8 cellular contexts compared by ENCODE assay signal in the genomic region with DNA sequence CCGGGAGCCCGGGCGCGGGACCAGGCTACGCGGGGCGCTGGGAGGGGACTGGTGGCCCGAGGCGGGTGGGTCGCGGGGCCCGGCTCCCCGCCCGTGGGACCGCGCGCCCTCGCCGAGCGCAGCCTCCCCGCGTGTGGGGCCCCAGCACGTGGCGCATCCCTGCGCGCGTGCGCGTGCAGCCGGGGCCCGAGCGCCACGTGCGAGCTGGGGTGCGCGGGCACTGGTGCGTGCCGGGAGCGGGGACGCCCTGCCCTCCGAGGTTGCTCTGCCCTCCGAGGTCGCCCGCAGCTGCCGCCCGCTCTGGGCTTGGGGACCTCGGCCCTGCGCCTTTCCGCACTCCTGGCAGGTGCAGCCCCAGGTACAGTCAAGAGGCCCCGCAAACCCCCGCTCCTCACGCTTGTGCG. TPM values are rescaled to one million over a fixed set of nuclear protein-coding genes. Genes with fewer than 3 reads are reported as not detected.
DNase-seq lines count a peak whose midpoint lies in the region; ATAC-seq and TF ChIP-seq lines count a peak whose summit lies in the region.

No MANE protein-coding gene starts in this region.

- no peaks in the 10 kb centered on the region for H3K9me3 ChIP-seq in esophagus (ENCODE audit: control insufficient read depth in 2 of 2, insufficient read depth in 1 of 2, low read depth in 1 of 2, low read length in 1 of 2)

- peaks cover 2% of the 10 kb centered on the region for H3K36me3 Mint-ChIP-seq in neural crest cell (ENCODE audit: low read depth)

- H3K27me3 ChIP-seq in esophagus (ENCODE audit: control insufficient read depth in 1 of 2, insufficient read depth in 2 of 2, low read length in 2 of 2) = no peaks in the 10 kb centered on the region

- H3K27me3 Mint-ChIP-seq in neural crest cell (ENCODE audit: low read depth) = no peaks in the 10 kb centered on the region

- WGBS in esophagus, 2 donors = 1% methylated on average over 24 to 53 of the region's 53 CpGs

- peaks cover 0 to 6% of the 10 kb centered on the region in 2 donors for H3K4me1 ChIP-seq in esophagus (ENCODE audit: control insufficient read depth in 2 of 2, insufficient read depth in 2 of 2, low read length in 1 of 2)

- no peak for TF ChIP-seq CTCF in neural crest cell (conservative IDR thresholded peaks at IDR 0.05)

- H3K4me1 Mint-ChIP-seq in neural crest cell = peaks cover 41% of the 10 kb centered on the region

- peak; percentile 33 for ATAC-seq in HG02840 (IDR thresholded peaks at IDR 0.05; ENCODE audit: low FRiP score, unreplicated experiment)

- H3K9me3 Mint-ChIP-seq in neural crest cell = no peaks in the 10 kb centered on the region

- H3K4me3 ChIP-seq in esophagus (ENCODE audit: low read depth in 1 of 2, low read length in 2 of 2) = peak overlapping the region; percentile 67 to 73

- no peaks in the 10 kb centered on the region for H3K36me3 ChIP-seq in esophagus (ENCODE audit: control insufficient read depth in 2 of 2, insufficient read depth in 2 of 2, low read length in 1 of 2)

- peak overlapping the region; percentile 50 to 82 for H3K27ac ChIP-seq in esophagus (ENCODE audit: low read depth in 2 of 2, low read length in 1 of 2)

- DNase-seq in SKM-1 treated with dmso at 0.1 percent for 144 hours (lab: John Stamatoyannopoulos, UW; ENCODE audit: unreplicated experiment) (peak; percentile 25), SKM-1 (lab: John Stamatoyannopoulos, UW; ENCODE audit: unreplicated experiment) (no peak), NCI-H1930 (lab: John Stamatoyannopoulos, UW) (peak; percentile 56 to 58), neural crest cell (ENCODE audit: low read depth, low spot score) (no peak), HuH-7 (ENCODE audit: low spot score) (no peak)
- DNase-seq in activated CD4-positive, alpha-beta T cell treated with anti-CD3 and anti-CD28 coated beads, Interleukin-2, amount 50 U/mL, for 1 hour = peak; percentile 60

- H3K4me3 Mint-ChIP-seq in neural crest cell = peak overlapping the region; percentile 81

- no peak overlapping the region for H3K27ac Mint-ChIP-seq in neural crest cell (ENCODE audit: unreplicated experiment)

RNA-seq across cellular contexts. Expression of a gene that starts 0.4 kb away (rescaled TPM):
- 10 to 100 TPM; 11.0 to 18.5 TPM for polyA plus RNA-seq in esophagus
- 44.6 and 44.7 TPM in 2 replicates for total RNA-seq in neural crest cell

Comparison
In these comparisons a context has a peak if more than half of its experiments do, and no peak if none do; other contexts are left out.
1. DNase-seq: peak in SKM-1 treated with dmso at 0.1 percent for 144 hours (single experiment), NCI-H1930 (2 of 2) and activated CD4-positive, alpha-beta T cell treated with anti-CD3 and anti-CD28 coated beads, Interleukin-2, amount 50 U/mL, for 1 hour (single experiment); none in SKM-1 (single experiment), neural crest cell (single experiment) and HuH-7 (single experiment).